In genomic region chrX:46626566-46626965, GRCh38 we compare ENCODE assay signal across 8 cellular contexts.
DNase-seq lines count a peak whose midpoint lies in the region; ATAC-seq lines count a peak whose summit lies in the region.

No MANE protein-coding gene starts in this region.

- no peaks in the 10 kb centered on the region for H3K27me3 Mint-ChIP-seq in dendritic cell treated with granulocyte-macrophage colony-stimulating factor and Interleukin-4, amounts not matched to agents 40 ng/mL and 50 ng/mL, for 4 days

- intact Hi-C loops in dendritic cell treated with granulocyte-macrophage colony-stimulating factor and Interleukin-4, amounts not matched to agents 40 ng/mL and 50 ng/mL, for 4 days (cut with micrococcal nuclease), result loop anchor here (2.0 kb wide), 1 partner anchor 50 kb away; no protein-coding TSS in a partner anchor

- H3K4me3 Mint-ChIP-seq in dendritic cell treated with granulocyte-macrophage colony-stimulating factor and Interleukin-4, amounts not matched to agents 40 ng/mL and 50 ng/mL, for 4 days, result no peak overlapping the region

- DNase-seq in stimulated activated CD4-positive, alpha-beta T cell treated with anti-CD3 and anti-CD28 coated beads, Interleukin-4, amount 100 ng/mL, for 24 hours, result peak; percentile 25
- no peak for DNase-seq in stimulated activated CD4-positive, alpha-beta T cell treated with anti-CD3 and anti-CD28 coated beads, Interleukin-12 subunit alpha, Interleukin-12 subunit beta, amount 100 ng/mL, for 4 hours
- DNase-seq in SKM-1 (lab: John Stamatoyannopoulos, UW; ENCODE audit: unreplicated experiment), result peak; percentile 75
- DNase-seq in NCI-H226, result no peak
- DNase-seq in NCI-H2029 treated with DMSO at 0.1 percent for 48 hours (lab: John Stamatoyannopoulos, UW), result no peak

- peaks cover 26% of the 10 kb centered on the region for H3K4me1 Mint-ChIP-seq in dendritic cell treated with granulocyte-macrophage colony-stimulating factor and Interleukin-4, amounts not matched to agents 40 ng/mL and 50 ng/mL, for 4 days (ENCODE audit: low read depth)

- peak overlapping the region; percentile 53 for H3K27ac Mint-ChIP-seq in dendritic cell treated with granulocyte-macrophage colony-stimulating factor and Interleukin-4, amounts not matched to agents 40 ng/mL and 50 ng/mL, for 4 days

- no peak for ATAC-seq in HG03439 (IDR thresholded peaks at IDR 0.05; ENCODE audit: unreplicated experiment)
- ATAC-seq in GM21786 (IDR thresholded peaks at IDR 0.05; ENCODE audit: unreplicated experiment), result no peak

- H3K36me3 Mint-ChIP-seq in dendritic cell treated with granulocyte-macrophage colony-stimulating factor and Interleukin-4, amounts not matched to agents 40 ng/mL and 50 ng/mL, for 4 days (ENCODE audit: low read depth), result peaks cover 6% of the 10 kb centered on the region

- H3K9me3 Mint-ChIP-seq in dendritic cell treated with granulocyte-macrophage colony-stimulating factor and Interleukin-4, amounts not matched to agents 40 ng/mL and 50 ng/mL, for 4 days, result no peaks in the 10 kb centered on the region

Comparison
In these comparisons a context has a peak if more than half of its experiments do, and no peak if none do; other contexts are left out.
1. DNase-seq: peak in stimulated activated CD4-positive, alpha-beta T cell treated with anti-CD3 and anti-CD28 coated beads, Interleukin-4, amount 100 ng/mL, for 24 hours (single experiment) and SKM-1 (single experiment); none in stimulated activated CD4-positive, alpha-beta T cell treated with anti-CD3 and anti-CD28 coated beads, Interleukin-12 subunit alpha, Interleukin-12 subunit beta, amount 100 ng/mL, for 4 hours (single experiment), NCI-H226 (single experiment) and NCI-H2029 treated with DMSO at 0.1 percent for 48 hours (single experiment).